Comparison of ENCODE assay signal across 2 cellular contexts in the genomic region with DNA sequence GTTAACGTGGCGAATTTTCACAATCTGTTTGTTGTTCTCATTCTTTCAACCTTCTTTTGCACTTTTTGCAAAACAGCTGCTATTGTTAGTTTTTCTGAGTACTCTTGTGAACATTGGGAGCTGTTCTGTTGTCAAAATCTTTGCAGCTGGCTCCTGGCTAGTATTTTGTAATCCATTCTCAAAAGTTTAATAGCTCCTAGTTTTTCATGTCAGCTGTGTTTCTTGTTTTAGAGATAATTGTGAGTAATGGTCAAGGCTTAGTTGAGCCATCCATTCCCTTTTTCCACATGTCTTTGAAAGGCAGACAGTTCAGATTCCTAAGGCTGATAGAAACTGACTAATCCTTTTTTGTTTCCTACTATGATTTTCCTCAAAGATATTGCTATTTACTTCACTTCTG.
A peak's percentile ranks its signal among the peaks of the same experiment; 100 is the strongest.
TF ChIP-seq lines count a peak whose summit lies in the region.

No MANE protein-coding gene starts in this region.

TF ChIP-seq in liver, 16 proteins besides CTCF, POLR2A, EP300 and RAD21:
- TF ChIP-seq HNF4A (conservative IDR thresholded peaks at IDR 0.05), result peak; percentile 19 to 31
- TF ChIP-seq RXRA (IDR thresholded peaks at IDR 0.05), result peak in 1 of 2 donors; percentile 39
- TF ChIP-seq JUND (IDR thresholded peaks at IDR 0.05), result peak in 1 of 2 donors; percentile 8
- no peak for TF ChIP-seq YY1 (IDR thresholded peaks at IDR 0.05)

TF ChIP-seq in HepG2, 621 proteins besides CTCF, POLR2A, EP300 and RAD21:
- TF ChIP-seq, protein P1, sequence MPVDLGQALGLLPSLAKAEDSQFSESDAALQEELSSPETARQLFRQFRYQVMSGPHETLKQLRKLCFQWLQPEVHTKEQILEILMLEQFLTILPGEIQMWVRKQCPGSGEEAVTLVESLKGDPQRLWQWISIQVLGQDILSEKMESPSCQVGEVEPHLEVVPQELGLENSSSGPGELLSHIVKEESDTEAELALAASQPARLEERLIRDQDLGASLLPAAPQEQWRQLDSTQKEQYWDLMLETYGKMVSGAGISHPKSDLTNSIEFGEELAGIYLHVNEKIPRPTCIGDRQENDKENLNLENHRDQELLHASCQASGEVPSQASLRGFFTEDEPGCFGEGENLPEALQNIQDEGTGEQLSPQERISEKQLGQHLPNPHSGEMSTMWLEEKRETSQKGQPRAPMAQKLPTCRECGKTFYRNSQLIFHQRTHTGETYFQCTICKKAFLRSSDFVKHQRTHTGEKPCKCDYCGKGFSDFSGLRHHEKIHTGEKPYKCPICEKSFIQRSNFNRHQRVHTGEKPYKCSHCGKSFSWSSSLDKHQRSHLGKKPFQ (CRISPR knock-in tag; IDR thresholded peaks at IDR 0.05; ENCODE audit: insufficient replicate concordance), result no peak
- TF ChIP-seq MZF1 (CRISPR knock-in tag; IDR thresholded peaks at IDR 0.05; ENCODE audit: borderline replicate concordance) (no peak), STAT5B (CRISPR knock-in tag; IDR thresholded peaks at IDR 0.05) (no peak), ISL2 (CRISPR knock-in tag; IDR thresholded peaks at IDR 0.05) (no peak), ZNF616 (CRISPR knock-in tag; IDR thresholded peaks at IDR 0.05; ENCODE audit: low read depth) (no peak), RAD51 (IDR thresholded peaks at IDR 0.05; ENCODE audit: borderline replicate concordance) (no peak), PHB2 (IDR thresholded peaks at IDR 0.05; ENCODE audit: partially characterized antibody) (no peak), KLF16 (CRISPR knock-in tag; IDR thresholded peaks at IDR 0.05) (no peak), ZBTB42 (CRISPR knock-in tag; IDR thresholded peaks at IDR 0.05) (no peak), ATF1 (CRISPR knock-in tag; IDR thresholded peaks at IDR 0.05) (no peak), KLF9 (CRISPR knock-in tag; IDR thresholded peaks at IDR 0.05; ENCODE audit: low read depth) (no peak), JUND (CRISPR knock-in tag; IDR thresholded peaks at IDR 0.05) (no peak), YEATS4 (CRISPR knock-in tag; IDR thresholded peaks at IDR 0.05; ENCODE audit: borderline replicate concordance) (no peak), DNMT3B (CRISPR knock-in tag; conservative IDR thresholded peaks at IDR 0.05) (no peak), ZNF205 (CRISPR knock-in tag; IDR thresholded peaks at IDR 0.05) (no peak)
- TF ChIP-seq, protein P2, sequence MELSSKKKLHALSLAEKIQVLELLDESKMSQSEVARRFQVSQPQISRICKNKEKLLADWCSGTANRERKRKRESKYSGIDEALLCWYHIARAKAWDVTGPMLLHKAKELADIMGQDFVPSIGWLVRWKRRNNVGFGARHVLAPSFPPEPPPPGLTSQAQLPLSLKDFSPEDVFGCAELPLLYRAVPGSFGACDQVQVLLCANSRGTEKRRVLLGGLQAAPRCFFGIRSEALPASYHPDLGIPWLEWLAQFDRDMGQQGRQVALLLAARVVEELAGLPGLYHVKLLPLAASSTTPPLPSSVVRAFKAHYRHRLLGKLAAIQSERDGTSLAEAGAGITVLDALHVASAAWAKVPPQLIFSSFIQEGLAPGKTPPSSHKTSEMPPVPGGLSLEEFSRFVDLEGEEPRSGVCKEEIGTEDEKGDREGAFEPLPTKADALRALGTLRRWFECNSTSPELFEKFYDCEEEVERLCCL (CRISPR knock-in tag; IDR thresholded peaks at IDR 0.05; ENCODE audit: borderline replicate concordance), result no peak
- TF ChIP-seq, protein P3, sequence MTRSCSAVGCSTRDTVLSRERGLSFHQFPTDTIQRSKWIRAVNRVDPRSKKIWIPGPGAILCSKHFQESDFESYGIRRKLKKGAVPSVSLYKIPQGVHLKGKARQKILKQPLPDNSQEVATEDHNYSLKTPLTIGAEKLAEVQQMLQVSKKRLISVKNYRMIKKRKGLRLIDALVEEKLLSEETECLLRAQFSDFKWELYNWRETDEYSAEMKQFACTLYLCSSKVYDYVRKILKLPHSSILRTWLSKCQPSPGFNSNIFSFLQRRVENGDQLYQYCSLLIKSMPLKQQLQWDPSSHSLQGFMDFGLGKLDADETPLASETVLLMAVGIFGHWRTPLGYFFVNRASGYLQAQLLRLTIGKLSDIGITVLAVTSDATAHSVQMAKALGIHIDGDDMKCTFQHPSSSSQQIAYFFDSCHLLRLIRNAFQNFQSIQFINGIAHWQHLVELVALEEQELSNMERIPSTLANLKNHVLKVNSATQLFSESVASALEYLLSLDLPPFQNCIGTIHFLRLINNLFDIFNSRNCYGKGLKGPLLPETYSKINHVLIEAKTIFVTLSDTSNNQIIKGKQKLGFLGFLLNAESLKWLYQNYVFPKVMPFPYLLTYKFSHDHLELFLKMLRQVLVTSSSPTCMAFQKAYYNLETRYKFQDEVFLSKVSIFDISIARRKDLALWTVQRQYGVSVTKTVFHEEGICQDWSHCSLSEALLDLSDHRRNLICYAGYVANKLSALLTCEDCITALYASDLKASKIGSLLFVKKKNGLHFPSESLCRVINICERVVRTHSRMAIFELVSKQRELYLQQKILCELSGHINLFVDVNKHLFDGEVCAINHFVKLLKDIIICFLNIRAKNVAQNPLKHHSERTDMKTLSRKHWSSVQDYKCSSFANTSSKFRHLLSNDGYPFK (CRISPR knock-in tag; IDR thresholded peaks at IDR 0.05; ENCODE audit: borderline replicate concordance), result no peak
- TF ChIP-seq, protein P4, sequence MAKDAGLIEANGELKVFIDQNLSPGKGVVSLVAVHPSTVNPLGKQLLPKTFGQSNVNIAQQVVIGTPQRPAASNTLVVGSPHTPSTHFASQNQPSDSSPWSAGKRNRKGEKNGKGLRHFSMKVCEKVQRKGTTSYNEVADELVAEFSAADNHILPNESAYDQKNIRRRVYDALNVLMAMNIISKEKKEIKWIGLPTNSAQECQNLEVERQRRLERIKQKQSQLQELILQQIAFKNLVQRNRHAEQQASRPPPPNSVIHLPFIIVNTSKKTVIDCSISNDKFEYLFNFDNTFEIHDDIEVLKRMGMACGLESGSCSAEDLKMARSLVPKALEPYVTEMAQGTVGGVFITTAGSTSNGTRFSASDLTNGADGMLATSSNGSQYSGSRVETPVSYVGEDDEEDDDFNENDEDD (CRISPR knock-in tag; IDR thresholded peaks at IDR 0.05; ENCODE audit: borderline replicate concordance), result no peak
